In the genomic region with DNA sequence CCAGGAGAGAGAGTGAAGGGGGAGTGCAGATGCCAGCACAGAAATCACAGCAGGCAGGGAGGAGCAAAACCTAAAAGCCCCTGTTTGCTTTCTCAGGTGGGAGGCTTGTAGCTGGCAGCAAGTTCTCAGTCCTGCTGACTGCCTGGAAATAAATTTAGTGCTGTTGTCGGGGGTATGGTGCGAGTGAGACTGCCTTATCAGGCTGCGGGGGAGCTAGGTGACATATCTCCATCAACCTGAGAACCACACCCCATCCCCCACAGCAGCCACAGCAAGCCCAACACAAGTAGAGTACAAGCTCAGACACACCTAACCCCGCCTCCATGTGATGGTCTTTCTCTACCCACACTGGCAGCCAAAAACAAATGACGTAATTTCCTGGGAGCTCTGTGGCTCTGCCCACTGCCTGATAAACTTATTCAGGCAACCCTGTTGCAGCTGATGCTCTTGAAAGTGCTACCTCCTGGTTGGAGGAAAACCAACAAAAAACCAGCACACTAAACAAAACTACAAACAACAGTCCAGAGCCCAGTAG, we compare ENCODE assay signal across 26 cellular contexts.
A peak's percentile ranks its signal among the peaks of the same experiment; 100 is the strongest.
DNase-seq lines count a peak whose midpoint lies in the region; ATAC-seq and TF ChIP-seq lines count a peak whose summit lies in the region.
"Had no signal": no experiment of that assay in that cellular context is flagged by ENCODE, and none has a peak within 500 bp of the region (broad histone marks: within the 10 kb centered on the region; RNA-seq: fewer than 3 reads in every experiment).

No MANE protein-coding gene starts in this region.

- no peak overlapping the region for H3K4me3 Mint-ChIP-seq in activated CD4-positive, alpha-beta T cell treated with anti-CD3 and anti-CD28 coated beads, Interleukin-2, amount 10 ng/mL, durations not matched to agents 24 days and 14 days
- H3K4me3 Mint-ChIP-seq: memory B cell, type B pancreatic cell had no signal

- CTCF ChIA-PET in HEK293 (lab: Yijun Ruan, JAX), result no interaction called here

- H3K27ac Mint-ChIP-seq in activated CD4-positive, alpha-beta T cell treated with anti-CD3 and anti-CD28 coated beads, Interleukin-2, amount 10 ng/mL, durations not matched to agents 24 days and 14 days, result no peak overlapping the region
- H3K27ac Mint-ChIP-seq: activated T-helper 2 cell treated with anti-CD3 and anti-CD28 coated beads, Interferon-gamma antibody, Interleukin-2, Interleukin-4, amounts not matched to agents 10 μg/mL and 5 μg/mL and 100 μg/mL, durations not matched to agents 14 hours and 24 hours and 36 hours; memory B cell; type B pancreatic cell had no signal

- ATAC-seq in RWPE2 (ENCODE audit: low read depth), result peak; percentile 70; the same call in 2 of the 3 replicates
- ATAC-seq in GM21360 (IDR thresholded peaks at IDR 0.05; ENCODE audit: unreplicated experiment), result no peak
- ATAC-seq: gastroesophageal sphincter, pancreas had no signal

- H3K36me3 ChIP-seq in HEK293 (ENCODE audit: control insufficient read depth in 2 of 2, insufficient read depth in 1 of 2, low read length in 2 of 2) (no peaks in the 10 kb centered on the region), RWPE2 (ENCODE audit: low read depth) (no peaks in the 10 kb centered on the region)
- H3K36me3 ChIP-seq: brain microvascular endothelial cell, gastroesophageal sphincter, pancreas had no signal

- H3K9me3 Mint-ChIP-seq in activated CD4-positive, alpha-beta T cell treated with anti-CD3 and anti-CD28 coated beads, Interleukin-2, amount 10 ng/mL, durations not matched to agents 24 days and 14 days, result no peaks in the 10 kb centered on the region

- DNase-seq in ELF-1 (ENCODE audit: low read depth, low spot score) (peak; percentile 47), RWPE2 (ENCODE audit: low spot score) (no peak), iPS-NIHi11 (ENCODE audit: low spot score) (peak; percentile 8), NCI-H1105 treated with DMSO at 0.1 percent for 48 hours (lab: John Stamatoyannopoulos, UW) (no peak), DMS153 (lab: John Stamatoyannopoulos, UW) (no peak)
- DNase-seq in activated CD4-positive, alpha-beta T cell treated with anti-CD3 and anti-CD28 coated beads, Interleukin-2, amount 10 ng/mL, durations not matched to agents 24 days and 14 days, result no peak
- DNase-seq: activated naive CD4-positive, alpha-beta T cell treated with anti-CD3 and anti-CD28 coated beads, Interleukin-2, amount 50 U/mL, for 16 hours; activated T-cell treated with anti-CD3 and anti-CD28 coated beads for 4 hours; brain microvascular endothelial cell; dorsolateral prefrontal cortex; GDM1; GOT3; hippocampal formation; NCI-H146; NCI-H524; pancreas; SIG-M5; small intestine; stimulated activated naive CD4-positive, alpha-beta T cell; SW 1271 had no signal

- no peaks in the 10 kb centered on the region for H3K4me1 Mint-ChIP-seq in activated CD4-positive, alpha-beta T cell treated with anti-CD3 and anti-CD28 coated beads, Interleukin-2, amount 10 ng/mL, durations not matched to agents 24 days and 14 days
- H3K4me1 Mint-ChIP-seq: memory B cell had no signal

- POLR2A ChIA-PET in HEK293 (lab: Yijun Ruan, JAX), result no interaction called here

- intact Hi-C loops in activated CD4-positive, alpha-beta T cell treated with anti-CD3 and anti-CD28 coated beads, Interleukin-2, amount 10 ng/mL, durations not matched to agents 24 days and 14 days (cut with micrococcal nuclease), result no loop called here

- no peaks in the 10 kb centered on the region for H3K27me3 Mint-ChIP-seq in activated CD4-positive, alpha-beta T cell treated with anti-CD3 and anti-CD28 coated beads, Interleukin-2, amount 10 ng/mL, durations not matched to agents 24 days and 14 days
- H3K27me3 Mint-ChIP-seq: memory B cell, type B pancreatic cell had no signal

- TF ChIP-seq CTCF in HEK293 (tag by site-specific recombination; IDR thresholded peaks at IDR 0.05) (no peak), RWPE2 (IDR thresholded peaks at IDR 0.05; ENCODE audit: poor library complexity, severe bottlenecking) (no peak)

- H3K27me3 ChIP-seq in RWPE2 (ENCODE audit: insufficient read depth, poor library complexity, severe bottlenecking), result no peaks in the 10 kb centered on the region
- H3K27me3 ChIP-seq: brain microvascular endothelial cell, dorsolateral prefrontal cortex, gastroesophageal sphincter, pancreas had no signal

- H3K4me3 ChIP-seq in HEK293 (ENCODE audit: low read depth, low read length) (no peak overlapping the region), RWPE2 (ENCODE audit: severe bottlenecking) (no peak overlapping the region)
- H3K4me3 ChIP-seq: dorsolateral prefrontal cortex, gastroesophageal sphincter, pancreas had no signal

- no peaks in the 10 kb centered on the region for H3K36me3 Mint-ChIP-seq in activated CD4-positive, alpha-beta T cell treated with anti-CD3 and anti-CD28 coated beads, Interleukin-2, amount 10 ng/mL, durations not matched to agents 24 days and 14 days (ENCODE audit: low read depth)
- H3K36me3 Mint-ChIP-seq: memory B cell, type B pancreatic cell had no signal

- no peaks in the 10 kb centered on the region for H3K9me3 ChIP-seq in HEK293 (ENCODE audit: control insufficient read depth, insufficient read depth, low read depth, low read length)
- H3K9me3 ChIP-seq in RWPE2 (ENCODE audit: severe bottlenecking), result peaks cover 2% of the 10 kb centered on the region
- H3K9me3 ChIP-seq: gastroesophageal sphincter, pancreas had no signal

- H3K4me1 ChIP-seq in HEK293 (ENCODE audit: control insufficient read depth, insufficient read depth, low read length), result no peaks in the 10 kb centered on the region
- H3K4me1 ChIP-seq in RWPE2 (ENCODE audit: insufficient read depth, poor library complexity, severe bottlenecking), result peaks cover 4% of the 10 kb centered on the region
- H3K4me1 ChIP-seq: gastroesophageal sphincter, pancreas had no signal

- no peak overlapping the region for H3K27ac ChIP-seq in HEK293 (ENCODE audit: extremely low read depth, low read depth, low read length)
- no peak overlapping the region for H3K27ac ChIP-seq in RWPE2 (ENCODE audit: poor library complexity, severe bottlenecking)
- H3K27ac ChIP-seq: brain microvascular endothelial cell, dorsolateral prefrontal cortex, gastroesophageal sphincter, pancreas had no signal

TF ChIP-seq in HEK293, 187 proteins besides CTCF, POLR2A, EP300 and RAD21:
- no peak for TF ChIP-seq ZBTB10 (tag by site-specific recombination; IDR thresholded peaks at IDR 0.05)
- TF ChIP-seq ZNF660 (tag by site-specific recombination; IDR thresholded peaks at IDR 0.05), result no peak
- TF ChIP-seq ZNF169 (tag by site-specific recombination; IDR thresholded peaks at IDR 0.05), result no peak
- TF ChIP-seq ATF2 (tag by site-specific recombination; IDR thresholded peaks at IDR 0.05; ENCODE audit: low read depth), result peak; percentile 45; the same call in 1 of the 2 replicates
- TF ChIP-seq SCRT2 (tag by site-specific recombination; IDR thresholded peaks at IDR 0.05), result no peak
- TF ChIP-seq, protein P1, sequence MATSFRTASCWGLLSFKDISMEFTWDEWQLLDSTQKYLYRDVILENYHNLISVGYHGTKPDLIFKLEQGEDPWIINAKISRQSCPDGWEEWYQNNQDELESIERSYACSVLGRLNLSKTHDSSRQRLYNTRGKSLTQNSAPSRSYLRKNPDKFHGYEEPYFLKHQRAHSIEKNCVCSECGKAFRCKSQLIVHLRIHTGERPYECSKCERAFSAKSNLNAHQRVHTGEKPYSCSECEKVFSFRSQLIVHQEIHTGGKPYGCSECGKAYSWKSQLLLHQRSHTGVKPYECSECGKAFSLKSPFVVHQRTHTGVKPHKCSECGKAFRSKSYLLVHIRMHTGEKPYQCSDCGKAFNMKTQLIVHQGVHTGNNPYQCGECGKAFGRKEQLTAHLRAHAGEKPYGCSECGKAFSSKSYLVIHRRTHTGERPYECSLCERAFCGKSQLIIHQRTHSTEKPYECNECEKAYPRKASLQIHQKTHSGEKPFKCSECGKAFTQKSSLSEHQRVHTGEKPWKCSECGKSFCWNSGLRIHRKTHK (tag by site-specific recombination; IDR thresholded peaks at IDR 0.05), result no peak
- TF ChIP-seq ZNF585B (tag by site-specific recombination; IDR thresholded peaks at IDR 0.05), result no peak
TF ChIP-seq in HEK293: peak in this region for 1.

Comparison
In these comparisons a context has a peak if more than half of its experiments do, and no peak if none do; other contexts are left out.
1. DNase-seq: peak in ELF-1 (single experiment) and iPS-NIHi11 (single experiment); none in RWPE2 (single experiment), NCI-H1105 treated with DMSO at 0.1 percent for 48 hours (single experiment), activated CD4-positive, alpha-beta T cell treated with anti-CD3 and anti-CD28 coated beads, Interleukin-2, amount 10 ng/mL, durations not matched to agents 24 days and 14 days (single experiment) and DMS153 (single experiment).